15 cellular contexts compared by ENCODE assay signal in genomic region chr1:94093351-94093750, GRCh38. TPM values are rescaled to one million over a fixed set of nuclear protein-coding genes. Genes with fewer than 3 reads are reported as not detected.
DNase-seq lines count a peak whose midpoint lies in the region; ATAC-seq and TF ChIP-seq lines count a peak whose summit lies in the region.
"Had no signal": no experiment of that assay in that cellular context is flagged by ENCODE, and none has a peak within 500 bp of the region (broad histone marks: within the 10 kb centered on the region; RNA-seq: fewer than 3 reads in every experiment).

No MANE protein-coding gene starts in this region.

- no peaks in the 10 kb centered on the region for H3K9me3 ChIP-seq in breast epithelium
- H3K9me3 ChIP-seq in neural cell (ENCODE audit: low read length) = no peaks in the 10 kb centered on the region
- H3K9me3 ChIP-seq in transverse colon = no peaks in the 10 kb centered on the region

- peak overlapping the region; percentile 4 for H3K9ac ChIP-seq in neural cell (ENCODE audit: low read length)

- intact Hi-C loops in breast epithelium (cut with DNase I; ENCODE audit: low total_unique reads) = no loop called here
- intact Hi-C loops in MCF 10A (cut with micrococcal nuclease) = no loop called here
- intact Hi-C loops in dorsolateral prefrontal cortex (cut with DNase I) = no loop called here
- intact Hi-C loops in transverse colon (cut with DNase I; ENCODE audit: low total_unique reads) = no loop called here

- H3K4me1 ChIP-seq in breast epithelium (peaks cover 18 to 19% of the 10 kb centered on the region in 2 donors), transverse colon (peaks cover 0 to 38% (median 13%) of the 10 kb centered on the region in 4 donors)

- no peak overlapping the region for H3K4me3 Mint-ChIP-seq in MCF 10A (ENCODE audit: unreplicated experiment)
- H3K4me3 Mint-ChIP-seq: CD8-positive, alpha-beta T cell had no signal

- H3K27me3 ChIP-seq in breast epithelium = no peaks in the 10 kb centered on the region
- peaks cover 0 to 5% (median 0%) of the 10 kb centered on the region in 45 donors for H3K27me3 ChIP-seq in dorsolateral prefrontal cortex
- H3K27me3 ChIP-seq in neural cell (ENCODE audit: insufficient read depth, low read depth, low read length) = no peaks in the 10 kb centered on the region
- H3K27me3 ChIP-seq in transverse colon = no peaks in the 10 kb centered on the region

- H3K4me1 Mint-ChIP-seq in MCF 10A (ENCODE audit: insufficient read depth, unreplicated experiment) = peaks cover 6% of the 10 kb centered on the region

- POLR2A ChIA-PET in MCF 10A (lab: Yijun Ruan, JAX) = no interaction called here

- DNase-seq in breast epithelium (ENCODE audit: low spot score in 2 of 2) (no peak), MCF 10A (ENCODE audit: unreplicated experiment) (no peak), dorsolateral prefrontal cortex (no peak), transverse colon (no peak)
- DNase-seq: activated CD4-positive, alpha-beta T cell treated with anti-CD3 and anti-CD28 coated beads, Interleukin-2, amount 50 U/mL, for 4 hours; amniotic stem cell; CD8-positive, alpha-beta T cell; NCI-H1092; NCI-H226; SIG-M5; T-helper 9 cell had no signal

- no peaks in the 10 kb centered on the region for H3K36me3 ChIP-seq in breast epithelium
- H3K36me3 ChIP-seq in neural cell (ENCODE audit: insufficient read depth, low read length) = no peaks in the 10 kb centered on the region
- H3K36me3 ChIP-seq in transverse colon = no peaks in the 10 kb centered on the region

- no peak for TF ChIP-seq RAD21 in neural cell (conservative IDR thresholded peaks at IDR 0.05)

- H3K9me2 ChIP-seq in neural cell (ENCODE audit: insufficient read depth, low read length) = no peaks in the 10 kb centered on the region

- no peak overlapping the region for H2AFZ ChIP-seq in neural cell (ENCODE audit: low read depth, low read length)

- H3K27ac ChIP-seq in breast epithelium (peak overlapping the region; percentile 78 to 95), dorsolateral prefrontal cortex (peak overlapping the region in 55 of 59 donors; percentile 3 to 94 (median 80)), neural cell (ENCODE audit: low read length) (peak overlapping the region; percentile 73), transverse colon (peak overlapping the region; percentile 68 to 81 (median 74))

- peak overlapping the region; percentile 17 for H3K4me2 ChIP-seq in neural cell (ENCODE audit: low read length)

- H3K79me2 ChIP-seq in neural cell (replicated peaks; ENCODE audit: insufficient read depth, low read length) = no peaks in the 10 kb centered on the region

- TF ChIP-seq POLR2A in breast epithelium (IDR thresholded peaks at IDR 0.05) = no peak
- no peak for TF ChIP-seq POLR2A in transverse colon (IDR thresholded peaks at IDR 0.05)

- no peaks in the 10 kb centered on the region for H3K36me3 Mint-ChIP-seq in MCF 10A (ENCODE audit: insufficient read depth, unreplicated experiment)
- H3K36me3 Mint-ChIP-seq: CD8-positive, alpha-beta T cell had no signal

- H3K27ac Mint-ChIP-seq in MCF 10A (ENCODE audit: low read depth, unreplicated experiment) = no peak overlapping the region

- H3K4me3 ChIP-seq in breast epithelium (no peak overlapping the region), dorsolateral prefrontal cortex (no peak overlapping the region), neural cell (ENCODE audit: low read length) (no peak overlapping the region), transverse colon (no peak overlapping the region)

- BruUV-seq in MCF 10A (replicated peaks; lab: Mats Ljungman, UMichigan) = no TSS peak

- no peaks in the 10 kb centered on the region for H3K9me3 Mint-ChIP-seq in MCF 10A (ENCODE audit: unreplicated experiment)
- H3K9me3 Mint-ChIP-seq: CD8-positive, alpha-beta T cell had no signal

- no peaks in the 10 kb centered on the region for H4K20me1 ChIP-seq in neural cell (ENCODE audit: insufficient read depth)

- no peaks in the 10 kb centered on the region for H3F3A ChIP-seq in neural cell (ENCODE audit: insufficient read depth, low read length, poor library complexity, severe bottlenecking)

- WGBS in transverse colon (ENCODE audit: low coverage in 1 of 2), 2 donors = 93 to 96% methylated on average over 4 of the region's 4 CpGs

- in situ Hi-C loops in transverse colon (cut with MboI; ENCODE audit: low pct_ligation_motif_present in 1 of 4, low pct_unique_long_range_greater_than_20kb in 1 of 4, low sequenced_read_pairs in 3 of 4) = no loop called here

- ATAC-seq in HG03457 (IDR thresholded peaks at IDR 0.05; ENCODE audit: unreplicated experiment) (no peak), HG02970 (IDR thresholded peaks at IDR 0.05; ENCODE audit: low FRiP score, unreplicated experiment) (no peak), GM21381 (IDR thresholded peaks at IDR 0.05; ENCODE audit: unreplicated experiment) (no peak)
- ATAC-seq: CD8-positive, alpha-beta T cell had no signal

- CTCF ChIA-PET in MCF 10A (lab: Yijun Ruan, JAX) = no interaction called here

- peak; percentile 65 for TF ChIP-seq EP300 in neural cell (conservative IDR thresholded peaks at IDR 0.05; ENCODE audit: poor library complexity, severe bottlenecking)
- no peak for TF ChIP-seq EP300 in transverse colon (IDR thresholded peaks at IDR 0.05; ENCODE audit: low read depth)

- no peaks in the 10 kb centered on the region for H3K27me3 Mint-ChIP-seq in MCF 10A (ENCODE audit: insufficient read depth, unreplicated experiment)

- TF ChIP-seq CTCF in breast epithelium (IDR thresholded peaks at IDR 0.05) (no peak), MCF 10A (IDR thresholded peaks at IDR 0.05; ENCODE audit: unreplicated experiment) (no peak), dorsolateral prefrontal cortex (IDR thresholded peaks at IDR 0.05 in 54 of 56, conservative IDR thresholded peaks at IDR 0.05 in 2 of 56; ENCODE audit: low read depth in 1 of 56, partially characterized antibody in 56 of 56) (no peak), neural cell (IDR thresholded peaks at IDR 0.05; ENCODE audit: poor library complexity, severe bottlenecking) (no peak), transverse colon (IDR thresholded peaks at IDR 0.05) (no peak)

TF ChIP-seq in neural cell, 6 proteins besides CTCF, POLR2A, EP300 and RAD21:
- TF ChIP-seq REST (IDR thresholded peaks at IDR 0.05; ENCODE audit: borderline replicate concordance) = no peak
- TF ChIP-seq POLR2AphosphoS5 (IDR thresholded peaks at IDR 0.05) = peak; percentile 30
- TF ChIP-seq MXI1 (conservative IDR thresholded peaks at IDR 0.05; ENCODE audit: poor library complexity, severe bottlenecking) = no peak

RNA-seq across cellular contexts. Expression of gene ABCA4, which starts 27.6 kb away (rescaled TPM):
- total RNA-seq in breast epithelium = 1 to 10 TPM in 2 of 3 donors, under 1 TPM in 1; 0.16 to 3.5 (median 1.3) TPM
- 0.20 TPM in 1 of 2 replicates, not detected in the other for total RNA-seq in MCF 10A (2022)
- total RNA-seq in dorsolateral prefrontal cortex = 1 to 10 TPM in 67 of 120 experiments, under 1 TPM in 53; 0.07 to 5.2 (median 1.1) TPM
- polyA plus RNA-seq in neural cell = not detected in 2 replicates
- polyA minus RNA-seq in neural cell = under 0.01 TPM in 1 of 2 replicates, not detected in the other
- under 1 TPM in 2 of 4 donors, not detected in 2; 0.16 to 0.55 TPM for total RNA-seq in transverse colon
- total RNA-seq: CD8-positive, alpha-beta T cell had no signal
